ENCODE assay signal across 23 cellular contexts in genomic region chr6:78619016-78619415, GRCh38.
"Had no signal": no experiment of that assay in that cellular context is flagged by ENCODE, and none has a peak within 500 bp of the region (broad histone marks: within the 10 kb centered on the region; RNA-seq: fewer than 3 reads in every experiment).

No MANE protein-coding gene starts in this region.

- H3K4me1 ChIP-seq: adrenal gland, Peyer's patch had no signal

- H3K27me3 ChIP-seq: adrenal gland, MG63, Peyer's patch had no signal

- H3K9me3 ChIP-seq: adrenal gland, MG63, Peyer's patch had no signal

- ATAC-seq: activated CD4-positive, CD25-positive, alpha-beta regulatory T cell treated with anti-CD3 and anti-CD28 coated beads, Interleukin-2, amount 50 U/mL, for 24 hours; activated CD8-positive, alpha-beta T cell treated with anti-CD3 and anti-CD28 coated beads for 36 hours; activated T-cell treated with anti-CD3 and anti-CD28 coated beads, Interleukin-2, amount 50 U/mL, for 72 hours had no signal

- H3K4me2 ChIP-seq: KMS-11 had no signal

- H3K27ac ChIP-seq: adrenal gland, KMS-11, Peyer's patch had no signal

- H3K4me3 ChIP-seq: adrenal gland, MG63, Peyer's patch had no signal

- H3K9ac ChIP-seq: KMS-11 had no signal

- DNase-seq: activated CD4-positive, alpha-beta T cell treated with anti-CD3 and anti-CD28 coated beads for 4 hours; activated CD8-positive, alpha-beta memory T cell treated with anti-CD3 and anti-CD28 coated beads, Interleukin-2, amount 50 U/mL, for 4 hours; activated CD8-positive, alpha-beta T cell treated with anti-CD3 and anti-CD28 coated beads for 36 hours; activated gamma-delta T cell treated with Interleukin-2 at 50 U/mL for 16 hours; activated naive CD4-positive, alpha-beta T cell treated with anti-CD3 and anti-CD28 coated beads, Interleukin-2, amount 10 ng/mL, durations not matched to agents 7 days and 5 days; activated naive CD8-positive, alpha-beta T cell treated with anti-CD3 and anti-CD28 coated beads for 36 hours; activated T-cell treated with anti-CD3 and anti-CD28 coated beads, Interleukin-2, amount 50 U/mL, for 72 hours; adrenal gland; anterior cingulate cortex; central memory CD4-positive, alpha-beta T cell; MG63; MV-4-11; NCI-H1930; NCI-H2107; NCI-H2171 treated with DMSO at 0.1 percent for 48 hours; NCI-H510A treated with DMSO at 0.1 percent for 48 hours; NCI-H69; NK-92 treated with Interleukin-12 subunit alpha and Interleukin-12 subunit beta, amount 100 ng/mL, for 24 hours; OCI-M1; Peyer's patch; SHP77 had no signal

- H3K36me3 ChIP-seq: adrenal gland, MG63, Peyer's patch had no signal
